ENCODE assay signal across 18 cellular contexts in the genomic region with DNA sequence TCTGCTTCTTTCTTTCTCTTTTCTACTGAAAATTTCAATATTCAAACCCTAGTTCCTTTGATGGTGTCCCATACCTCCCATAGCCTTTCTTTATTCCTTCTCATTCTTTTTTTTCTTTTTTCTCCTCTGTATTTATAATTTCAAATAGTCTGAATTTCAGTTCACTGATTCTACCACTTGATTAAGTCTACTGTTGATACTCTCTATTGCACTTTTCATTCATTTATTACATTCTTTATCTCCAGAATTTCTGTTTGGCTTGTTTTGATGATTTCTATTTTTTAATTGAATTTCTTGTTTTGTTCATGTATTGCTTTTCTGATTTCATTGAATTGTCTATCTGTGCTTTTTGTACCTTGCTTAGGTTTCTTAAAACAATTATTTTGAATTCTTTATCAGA.
"Had no signal": no experiment of that assay in that cellular context is flagged by ENCODE, and none has a peak within 500 bp of the region (broad histone marks: within the 10 kb centered on the region; RNA-seq: fewer than 3 reads in every experiment).

No MANE protein-coding gene starts in this region.

- DNase-seq: IMR-90, Karpas-422, MM.1S, NCI-H1092 treated with DMSO at 0.1 percent for 48 hours, NCI-H1436, NCI-H187, NCI-H2029, NCI-H2081 treated with DMSO at 0.1 percent for 48 hours, NCI-H2171, NCI-H226, NCI-H446, NCI-H510A, NCI-H524 treated with DMSO at 0.1 percent for 48 hours, NCI-H69, NCI-H774, SHP77, SJCRH30, T-helper 1 cell had no signal
